Comparison of ENCODE assay signal across 8 cellular contexts in the genomic region with DNA sequence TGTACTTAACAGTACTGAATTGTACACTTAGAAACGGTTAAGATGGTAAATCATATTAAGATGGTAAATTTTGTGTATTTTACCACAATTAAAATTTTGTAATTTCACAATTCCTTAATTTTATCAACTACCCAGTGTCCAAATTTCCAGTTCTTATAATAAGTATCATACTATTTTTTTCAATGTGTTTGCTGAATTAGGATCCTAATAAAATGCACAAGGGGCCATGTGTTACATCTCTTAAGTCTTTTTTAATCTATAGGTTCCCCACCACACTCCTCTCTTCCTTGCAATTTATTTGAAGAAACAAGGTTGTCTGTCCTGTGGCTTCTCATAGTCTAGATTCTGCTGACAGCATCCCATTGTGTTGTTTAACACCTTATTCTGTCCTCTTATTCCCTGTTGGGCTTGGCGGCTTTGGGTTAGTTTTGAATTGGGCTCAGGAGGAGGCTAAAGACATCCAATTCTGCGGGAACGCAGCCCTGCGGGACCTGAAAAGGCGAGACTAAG. TPM values are rescaled to one million over a fixed set of nuclear protein-coding genes. Genes with fewer than 3 reads are reported as not detected.
A peak's percentile ranks its signal among the peaks of the same experiment; 100 is the strongest.
DNase-seq lines count a peak whose midpoint lies in the region; ATAC-seq and TF ChIP-seq lines count a peak whose summit lies in the region.

No MANE protein-coding gene starts in this region.

- no peak for TF ChIP-seq POLR2A in breast epithelium (IDR thresholded peaks at IDR 0.05)

- peaks cover 16% of the 10 kb centered on the region for H3K4me1 Mint-ChIP-seq in activated CD8-positive, alpha-beta memory T cell treated with anti-CD3 and anti-CD28 coated beads, Interleukin-2, amount 10 ng/mL, durations not matched to agents 7 days and 5 days
- H3K4me1 Mint-ChIP-seq in naive B cell: peaks cover 0 to 46% (median 26%) of the 10 kb centered on the region in 3 donors

- peak overlapping the region; percentile 64 to 99 (median 71) for H3K4me3 ChIP-seq in breast epithelium

- H3K36me3 ChIP-seq in breast epithelium: no peaks in the 10 kb centered on the region

- no peaks in the 10 kb centered on the region for H3K9me3 Mint-ChIP-seq in activated CD8-positive, alpha-beta memory T cell treated with anti-CD3 and anti-CD28 coated beads, Interleukin-2, amount 10 ng/mL, durations not matched to agents 7 days and 5 days (ENCODE audit: low read depth)
- H3K9me3 Mint-ChIP-seq in naive B cell: peaks cover 0 to 3% (median 0%) of the 10 kb centered on the region in 7 donors

- H3K36me3 Mint-ChIP-seq in activated CD8-positive, alpha-beta memory T cell treated with anti-CD3 and anti-CD28 coated beads, Interleukin-2, amount 10 ng/mL, durations not matched to agents 7 days and 5 days: peaks cover 2% of the 10 kb centered on the region
- no peaks in the 10 kb centered on the region for H3K36me3 Mint-ChIP-seq in naive B cell

- DNase-seq in activated CD8-positive, alpha-beta memory T cell treated with anti-CD3 and anti-CD28 coated beads, Interleukin-2, amount 10 ng/mL, durations not matched to agents 7 days and 5 days: no peak
- no peak for DNase-seq in activated CD8-positive, alpha-beta memory T cell treated with anti-CD3 and anti-CD28 coated beads for 24 hours
- no peak for DNase-seq in breast epithelium (ENCODE audit: low spot score in 2 of 2)
- DNase-seq in naive B cell: no peak
- no peak for DNase-seq in DMS114 treated with DMSO at 0.1 percent for 48 hours (lab: John Stamatoyannopoulos, UW; ENCODE audit: unreplicated experiment)
- DNase-seq in NCI-H2107 (lab: John Stamatoyannopoulos, UW): no peak
- DNase-seq in epidermal melanocyte (ENCODE audit: insufficient read length, low spot score): no peak

- no peaks in the 10 kb centered on the region for H3K27me3 Mint-ChIP-seq in activated CD8-positive, alpha-beta memory T cell treated with anti-CD3 and anti-CD28 coated beads, Interleukin-2, amount 10 ng/mL, durations not matched to agents 7 days and 5 days
- H3K27me3 Mint-ChIP-seq in naive B cell: peaks cover 0 to 6% (median 4%) of the 10 kb centered on the region in 3 donors

- no peaks in the 10 kb centered on the region for H3K4me1 ChIP-seq in breast epithelium

- CTCF ChIA-PET in activated CD8-positive, alpha-beta memory T cell treated with anti-CD3 and anti-CD28 coated beads, Interleukin-2, amount 10 ng/mL, durations not matched to agents 7 days and 5 days (lab: Charles Lee): no interaction called here

- no peaks in the 10 kb centered on the region for H3K9me3 ChIP-seq in breast epithelium

- peak overlapping the region; percentile 91 for H3K27ac Mint-ChIP-seq in activated CD8-positive, alpha-beta memory T cell treated with anti-CD3 and anti-CD28 coated beads, Interleukin-2, amount 10 ng/mL, durations not matched to agents 7 days and 5 days
- peak overlapping the region; percentile 99 to 100 (median 100) for H3K27ac Mint-ChIP-seq in naive B cell

- H3K27me3 ChIP-seq in breast epithelium: peaks cover 0 to 4% of the 10 kb centered on the region in 2 donors

- intact Hi-C loops in breast epithelium (cut with DNase I; ENCODE audit: low total_unique reads): no loop called here

- peak overlapping the region; percentile 92 to 98 for H3K27ac ChIP-seq in breast epithelium

- no peak for ATAC-seq in activated CD8-positive, alpha-beta memory T cell treated with anti-CD3 and anti-CD28 coated beads, Interleukin-2, amount 10 ng/mL, durations not matched to agents 7 days and 5 days
- ATAC-seq in HG03442 (IDR thresholded peaks at IDR 0.05; ENCODE audit: unreplicated experiment) (peak; percentile 25), naive B cell (ENCODE audit: low read depth in 2 of 2) (peak; percentile 2 to 3)

- TF ChIP-seq CTCF in breast epithelium (IDR thresholded peaks at IDR 0.05): no peak

- H3K4me3 Mint-ChIP-seq in activated CD8-positive, alpha-beta memory T cell treated with anti-CD3 and anti-CD28 coated beads, Interleukin-2, amount 10 ng/mL, durations not matched to agents 7 days and 5 days: peak overlapping the region; percentile 84
- H3K4me3 Mint-ChIP-seq in naive B cell: peak overlapping the region; percentile 93 to 99 (median 96)

RNA-seq across cellular contexts. Expression of gene SYAP1, which starts 0.5 kb away (rescaled TPM):
- 10 to 100 TPM; 13.1 to 18.4 TPM for total RNA-seq in activated CD8-positive, alpha-beta memory T cell treated with anti-CD3 and anti-CD28 coated beads, Interleukin-2, amount 10 ng/mL, durations not matched to agents 7 days and 5 days
- 10 to 100 TPM; 17.4 to 30.4 (median 26.2) TPM for total RNA-seq in breast epithelium
- polyA plus RNA-seq in naive B cell (ENCODE audit: low read depth in 6 of 6): 10 to 100 TPM; 11.8 to 21.3 (median 16.2) TPM

RNA-seq across cellular contexts. Expression of gene CTPS2, which starts 6.4 kb away (rescaled TPM):
- total RNA-seq in activated CD8-positive, alpha-beta memory T cell treated with anti-CD3 and anti-CD28 coated beads, Interleukin-2, amount 10 ng/mL, durations not matched to agents 7 days and 5 days: 1 to 10 TPM; 5.6 to 6.6 TPM
- total RNA-seq in breast epithelium: 10 to 100 TPM; 12.3 to 26.3 (median 21.0) TPM
- 1 to 10 TPM; 3.2 to 6.0 (median 4.7) TPM for polyA plus RNA-seq in naive B cell (ENCODE audit: low read depth in 6 of 6)
